19 cellular contexts compared by ENCODE assay signal in the genomic region with DNA sequence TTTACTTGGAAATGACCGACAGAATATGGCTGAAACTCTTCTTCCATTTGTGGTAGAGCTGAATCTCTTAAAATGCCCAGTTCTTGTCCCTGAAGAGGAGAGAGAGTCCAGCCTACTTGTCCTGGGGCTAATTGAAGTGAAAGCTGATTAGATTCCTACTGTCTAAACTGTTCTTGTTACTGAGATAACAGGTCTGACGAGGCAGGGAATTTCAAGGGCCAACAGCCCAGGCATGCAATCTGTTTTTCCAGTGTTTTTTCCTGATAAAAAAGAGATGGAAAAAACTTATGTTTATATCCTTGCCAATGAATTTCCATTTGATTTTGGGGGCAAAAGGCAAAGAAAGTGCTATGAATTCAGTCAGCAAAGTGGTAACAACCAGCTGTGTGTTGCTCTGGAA.
"Had no signal": no experiment of that assay in that cellular context is flagged by ENCODE, and none has a peak within 500 bp of the region (broad histone marks: within the 10 kb centered on the region; RNA-seq: fewer than 3 reads in every experiment).

No MANE protein-coding gene starts in this region.

- H3K4me1 ChIP-seq: left lung, psoas muscle had no signal

- H3K27ac ChIP-seq: left lung, neutrophil, psoas muscle, sigmoid colon, skin epidermis, testis, transverse colon had no signal

- H3K36me3 ChIP-seq: left lung, neutrophil, sigmoid colon, transverse colon had no signal

- H3K27me3 Mint-ChIP-seq: effector memory CD8-positive, alpha-beta T cell; naive thymus-derived CD8-positive, alpha-beta T cell; stimulated activated naive B cell treated with anti-CD40 and anti-IgM and Interleukin-4, amounts not matched to agents 10 μg/mL and 1 μg/mL and 100 μg/mL, for 72 hours; stimulated activated naive CD8-positive, alpha-beta T cell treated with anti-CD3 and anti-CD28 coated beads, Interleukin-15, amount 100 ng/mL, for 72 hours had no signal

- H3K36me3 Mint-ChIP-seq: naive thymus-derived CD8-positive, alpha-beta T cell; stimulated activated naive B cell treated with anti-CD40 and anti-IgM and Interleukin-4, amounts not matched to agents 10 μg/mL and 1 μg/mL and 100 μg/mL, for 72 hours had no signal

- H3K27ac Mint-ChIP-seq: effector memory CD8-positive, alpha-beta T cell; stimulated activated naive B cell treated with anti-CD40 and anti-IgM and Interleukin-4, amounts not matched to agents 10 μg/mL and 1 μg/mL and 100 μg/mL, for 72 hours; stimulated activated naive CD8-positive, alpha-beta T cell treated with anti-CD3 and anti-CD28 coated beads, Interleukin-15, amount 100 ng/mL, for 72 hours had no signal

- H3K9me3 Mint-ChIP-seq: effector memory CD8-positive, alpha-beta T cell; stimulated activated naive B cell treated with anti-CD40 and anti-IgM and Interleukin-4, amounts not matched to agents 10 μg/mL and 1 μg/mL and 100 μg/mL, for 72 hours; stimulated activated naive CD8-positive, alpha-beta T cell treated with anti-CD3 and anti-CD28 coated beads, Interleukin-15, amount 100 ng/mL, for 72 hours had no signal

- H3K9me3 ChIP-seq: left lung, mucosa of descending colon, neutrophil, psoas muscle, sigmoid colon, testis, transverse colon had no signal

- H3K4me3 Mint-ChIP-seq: effector memory CD8-positive, alpha-beta T cell; naive thymus-derived CD8-positive, alpha-beta T cell; stimulated activated naive B cell treated with anti-CD40 and anti-IgM and Interleukin-4, amounts not matched to agents 10 μg/mL and 1 μg/mL and 100 μg/mL, for 72 hours; stimulated activated naive CD8-positive, alpha-beta T cell treated with anti-CD3 and anti-CD28 coated beads, Interleukin-15, amount 100 ng/mL, for 72 hours had no signal

- DNase-seq: effector memory CD8-positive, alpha-beta T cell; erythroblast; foreskin melanocyte; head of caudate nucleus; hippocampal formation; left lung; mucosa of descending colon; naive thymus-derived CD8-positive, alpha-beta T cell; psoas muscle; retina; sigmoid colon; stimulated activated CD4-positive, alpha-beta T cell treated with anti-CD3 and anti-CD28 coated beads, Interleukin-2, amount 100 ng/mL, for 24 hours; stimulated activated CD4-positive, alpha-beta T cell treated with anti-CD3 and anti-CD28 coated beads, Interleukin-4, amount 100 ng/mL, for 4 hours; stimulated activated naive B cell treated with anti-CD40 and anti-IgM and Interleukin-4, amounts not matched to agents 10 μg/mL and 1 μg/mL and 100 μg/mL, for 72 hours; stimulated activated naive CD8-positive, alpha-beta T cell treated with anti-CD3 and anti-CD28 coated beads, Interleukin-15, amount 100 ng/mL, for 72 hours; testis; transverse colon had no signal

- H3K4me3 ChIP-seq: left lung, mucosa of descending colon, psoas muscle, sigmoid colon, skin epidermis, testis, transverse colon had no signal

- H3K27me3 ChIP-seq: left lung, neutrophil, sigmoid colon, testis, transverse colon had no signal

- ATAC-seq: effector memory CD8-positive, alpha-beta T cell; left lung; mucosa of descending colon; naive thymus-derived CD8-positive, alpha-beta T cell; psoas muscle; stimulated activated naive B cell treated with anti-CD40 and anti-IgM and Interleukin-4, amounts not matched to agents 10 μg/mL and 1 μg/mL and 100 μg/mL, for 72 hours; stimulated activated naive CD8-positive, alpha-beta T cell treated with anti-CD3 and anti-CD28 coated beads, Interleukin-15, amount 100 ng/mL, for 72 hours had no signal
